ENCODE assay signal across 1 cellular context in genomic region chr1:160743266-160743665, GRCh38.
A peak's percentile ranks its signal among the peaks of the same experiment; 100 is the strongest.
TF ChIP-seq lines count a peak whose summit lies in the region.

No MANE protein-coding gene starts in this region.

TF ChIP-seq in K562, 482 proteins besides CTCF, POLR2A, EP300 and RAD21 (continued from another document):
- TF ChIP-seq VEZF1 (CRISPR knock-in tag; IDR thresholded peaks at IDR 0.05) (peak; percentile 12; the same call in 1 of the 2 replicates), RBM22 (IDR thresholded peaks at IDR 0.05; ENCODE audit: low read depth, low read length, poor library complexity, severe bottlenecking) (no peak), NFATC3 (IDR thresholded peaks at IDR 0.05) (no peak), IRF9 (tag; IDR thresholded peaks at IDR 0.05) (no peak), ARID2 (IDR thresholded peaks at IDR 0.05) (no peak), ZNF639 (CRISPR knock-in tag; conservative IDR thresholded peaks at IDR 0.05 in 1 of 2, IDR thresholded peaks at IDR 0.05 in 1 of 2) (0 out of 4 replicates have a peak, but pooled peaks of 1 of the 2 experiments have one; percentile 14), ATF1 (CRISPR knock-in tag; IDR thresholded peaks at IDR 0.05) (no peak), ATF1 (tag; IDR thresholded peaks at IDR 0.05) (0 out of 2 replicates have a peak, but pooled peaks have one; percentile 11), SETDB1 (IDR thresholded peaks at IDR 0.05; ENCODE audit: low read length) (no peak), PTBP1 (IDR thresholded peaks at IDR 0.05; ENCODE audit: low read depth, low read length) (no peak), POU5F1 (IDR thresholded peaks at IDR 0.05; ENCODE audit: borderline replicate concordance, low read depth, low read length, partially characterized antibody) (no peak), MAX (CRISPR knock-in tag; IDR thresholded peaks at IDR 0.05) (no peak), RAD51 (IDR thresholded peaks at IDR 0.05; ENCODE audit: borderline replicate concordance, low read depth) (peak; percentile 52; the same call in 1 of the 2 replicates), TCF15 (CRISPR knock-in tag; IDR thresholded peaks at IDR 0.05) (no peak), MEIS2 (IDR thresholded peaks at IDR 0.05; ENCODE audit: partially characterized antibody) (peak; percentile 20), CAMTA2 (CRISPR knock-in tag; conservative IDR thresholded peaks at IDR 0.05) (no peak), CTBP1 (IDR thresholded peaks at IDR 0.05; ENCODE audit: borderline replicate concordance) (no peak), CGGBP1 (CRISPR knock-in tag; IDR thresholded peaks at IDR 0.05) (no peak), TFAP4 (CRISPR knock-in tag; IDR thresholded peaks at IDR 0.05; ENCODE audit: borderline replicate concordance) (0 out of 2 replicates have a peak, but pooled peaks have one; percentile 14), PKNOX1 (IDR thresholded peaks at IDR 0.05) (peak; percentile 82), TEAD1 (CRISPR knock-in tag; IDR thresholded peaks at IDR 0.05) (0 out of 4 replicates have a peak, but pooled peaks of 1 of the 2 experiments have one; percentile 6), SRSF7 (optimal IDR thresholded peaks at IDR 0.05; ENCODE audit: low read depth, low read length) (no peak), GATAD2B (IDR thresholded peaks at IDR 0.05; ENCODE audit: borderline replicate concordance) (no peak), ERF (CRISPR knock-in tag; IDR thresholded peaks at IDR 0.05) (no peak)
